Comparison of ENCODE assay signal across 8 cellular contexts in genomic region chr20:50730765-50731054, GRCh38. TPM values are rescaled to one million over a fixed set of nuclear protein-coding genes. Genes with fewer than 3 reads are reported as not detected.
DNase-seq lines count a peak whose midpoint lies in the region; ATAC-seq, FAIRE-seq and TF ChIP-seq lines count a peak whose summit lies in the region.

No MANE protein-coding gene starts in this region.

- H3K4me1 ChIP-seq in right atrium auricular region = peaks cover 0 to 24% of the 10 kb centered on the region in 2 donors
- H3K4me1 ChIP-seq in ascending aorta = peaks cover 8 to 13% of the 10 kb centered on the region in 2 donors
- H3K4me1 ChIP-seq in aorta (ENCODE audit: control insufficient read depth in 1 of 2, insufficient read depth in 2 of 2, low read length in 2 of 2) = no peaks in the 10 kb centered on the region

- H3K9me3 Mint-ChIP-seq in memory B cell = no peaks in the 10 kb centered on the region

- H3K9me3 ChIP-seq in right atrium auricular region (no peaks in the 10 kb centered on the region), ascending aorta (no peaks in the 10 kb centered on the region), aorta (ENCODE audit: control insufficient read depth, low read length) (no peaks in the 10 kb centered on the region)

- peaks cover 8% of the 10 kb centered on the region for H3K4me1 Mint-ChIP-seq in memory B cell

- TF ChIP-seq CTCF in right atrium auricular region (IDR thresholded peaks at IDR 0.05) = no peak
- TF ChIP-seq CTCF in ascending aorta (IDR thresholded peaks at IDR 0.05) = no peak
- no peak for TF ChIP-seq CTCF in D721Med (IDR thresholded peaks at IDR 0.05; ENCODE audit: insufficient read depth, missing control alignments)

- WGBS in aorta, 2 donors = 0 to 1% methylated on average over 26 to 35 of the region's 35 CpGs

- H3K27ac ChIP-seq in right atrium auricular region (peak overlapping the region; percentile 89 to 90), ascending aorta (peak overlapping the region; percentile 71 to 88), aorta (ENCODE audit: low read depth in 1 of 2, low read length in 2 of 2) (peak overlapping the region in 1 of 2 donors; percentile 58)

- H3K4me3 ChIP-seq in right atrium auricular region (peak overlapping the region; percentile 60 to 75), ascending aorta (peak overlapping the region; percentile 66 to 89), aorta (ENCODE audit: low read length in 2 of 2) (peak overlapping the region; percentile 64 to 73)

- intact Hi-C loops in Right ventricle myocardium superior (cut with DNase I) = no loop called here
- intact Hi-C loops in ascending aorta (cut with DNase I) = loop anchor here (10.0 kb wide), 2 partner anchors 216 to 546 kb away; partner anchors contain the start of gene PTPN1
- intact Hi-C loops in aorta (cut with DNase I) = loop anchor here in 1 of 2 donors (5.0 kb wide), 1 partner anchor 83 kb away; no protein-coding TSS in a partner anchor

- H3K4me3 Mint-ChIP-seq in memory B cell = peak overlapping the region; percentile 90

- DNase-seq in right atrium auricular region (ENCODE audit: low spot score) (no peak), Right ventricle myocardium superior (no peak), ascending aorta (ENCODE audit: low spot score in 2 of 2) (no peak), memory B cell (ENCODE audit: low spot score in 2 of 2) (no peak), aorta (no peak), inferior parietal cortex (ENCODE audit: extremely low spot score) (no peak), D721Med (ENCODE audit: insufficient read length, low spot score) (no peak), AML-193 (lab: John Stamatoyannopoulos, UW) (no peak)

- ATAC-seq in Right ventricle myocardium superior (ENCODE audit: poor library complexity) = no peak
- no peak for ATAC-seq in memory B cell (ENCODE audit: low read depth)
- ATAC-seq in aorta (ENCODE audit: low FRiP score) = peak; percentile 9

- no peaks in the 10 kb centered on the region for H3K36me3 Mint-ChIP-seq in memory B cell

- no peaks in the 10 kb centered on the region for H3K36me3 ChIP-seq in right atrium auricular region
- H3K36me3 ChIP-seq in ascending aorta = no peaks in the 10 kb centered on the region
- no peaks in the 10 kb centered on the region for H3K36me3 ChIP-seq in aorta (ENCODE audit: control insufficient read depth in 1 of 2, insufficient read depth in 2 of 2, low read length in 1 of 2)

- no peak for FAIRE-seq in D721Med (lab: Jason Lieb, UNC)

- no peaks in the 10 kb centered on the region for H3K27me3 Mint-ChIP-seq in memory B cell

- H3K27ac Mint-ChIP-seq in memory B cell = peak overlapping the region; percentile 71

- H3K27me3 ChIP-seq in right atrium auricular region = no peaks in the 10 kb centered on the region
- no peaks in the 10 kb centered on the region for H3K27me3 ChIP-seq in ascending aorta
- H3K27me3 ChIP-seq in aorta (ENCODE audit: control insufficient read depth in 1 of 2, insufficient read depth in 2 of 2, low read length in 1 of 2) = no peaks in the 10 kb centered on the region

RNA-seq across cellular contexts. Expression of gene PARD6B, which starts 0.7 kb away (rescaled TPM):
- total RNA-seq in right atrium auricular region (1 to 10 TPM; 4.4 to 5.9 TPM), Right ventricle myocardium superior (4.7 TPM), ascending aorta (1.2 TPM), aorta (1 to 10 TPM; 1.2 to 2.6 TPM)
- polyA plus RNA-seq in aorta = 1 to 10 TPM in 1 of 2 donors, under 1 TPM in 1; 0.92 to 2.1 TPM

RNA-seq across cellular contexts. Expression of gene RIPOR3, which starts 39.4 kb away (rescaled TPM):
- total RNA-seq in right atrium auricular region = 1 to 10 TPM; 2.9 to 4.7 TPM
- total RNA-seq in Right ventricle myocardium superior = 8.1 TPM
- 15.1 TPM for total RNA-seq in ascending aorta
- total RNA-seq in aorta = 1 to 10 TPM; 3.4 to 8.0 TPM
- polyA plus RNA-seq in aorta = 1 to 10 TPM in 1 of 2 donors, under 1 TPM in 1; 0.23 to 1.1 TPM
